ENCODE assay signal across 31 cellular contexts in genomic region chr7:142320883-142321282, GRCh38.
DNase-seq lines count a peak whose midpoint lies in the region; ATAC-seq and TF ChIP-seq lines count a peak whose summit lies in the region.
"Had no signal": no experiment of that assay in that cellular context is flagged by ENCODE, and none has a peak within 500 bp of the region (broad histone marks: within the 10 kb centered on the region; RNA-seq: fewer than 3 reads in every experiment).

No MANE protein-coding gene starts in this region.

- H3K4me1 Mint-ChIP-seq in activated T-cell treated with anti-CD3 and anti-CD28 coated beads, Interleukin-2, amount 50 U/mL, for 24 hours (ENCODE audit: low read depth): peaks cover 19% of the 10 kb centered on the region
- H3K4me1 Mint-ChIP-seq in CD8-positive, alpha-beta T cell (ENCODE audit: low read depth): peaks cover 23% of the 10 kb centered on the region
- peaks cover 14% of the 10 kb centered on the region for H3K4me1 Mint-ChIP-seq in activated CD8-positive, alpha-beta T cell treated with anti-CD3 and anti-CD28 coated beads for 36 hours (ENCODE audit: low read depth)
- H3K4me1 Mint-ChIP-seq in naive thymus-derived CD8-positive, alpha-beta T cell: peaks cover 15 to 20% (median 18%) of the 10 kb centered on the region in 4 donors
- H3K4me1 Mint-ChIP-seq: B cell had no signal

- no peaks in the 10 kb centered on the region for H3K9me3 Mint-ChIP-seq in activated T-cell treated with anti-CD3 and anti-CD28 coated beads, Interleukin-2, amount 50 U/mL, for 24 hours
- H3K9me3 Mint-ChIP-seq in CD8-positive, alpha-beta T cell: no peaks in the 10 kb centered on the region
- H3K9me3 Mint-ChIP-seq in activated CD8-positive, alpha-beta T cell treated with anti-CD3 and anti-CD28 coated beads for 36 hours: no peaks in the 10 kb centered on the region
- H3K9me3 Mint-ChIP-seq in naive thymus-derived CD8-positive, alpha-beta T cell: no peaks in the 10 kb centered on the region
- H3K9me3 Mint-ChIP-seq: neural progenitor cell had no signal

- no peaks in the 10 kb centered on the region for H3K36me3 ChIP-seq in CD8-positive, alpha-beta T cell (ENCODE audit: insufficient read depth, low read length)
- H3K36me3 ChIP-seq: esophagus squamous epithelium, heart left ventricle, left ventricle myocardium inferior, neural progenitor cell, thoracic aorta had no signal

- POLR2A ChIA-PET in CD8-positive, alpha-beta T cell (lab: Charles Lee): interaction anchor here (0.9 to 2.7 kb wide), 7 partner anchors 12 to 488 kb away, joined by 3 to 18 read pairs (median 9); no protein-coding TSS in a partner anchor
- POLR2A ChIA-PET in activated CD8-positive, alpha-beta T cell treated with anti-CD3 and anti-CD28 coated beads for 36 hours (lab: Charles Lee): interaction anchor here (0.9 to 2.5 kb wide), 5 partner anchors 467 to 489 kb away, joined by 3 to 12 read pairs (median 4); no protein-coding TSS in a partner anchor
- POLR2A ChIA-PET in naive thymus-derived CD8-positive, alpha-beta T cell (lab: Charles Lee): interaction anchor here (0.8 to 3.2 kb wide), 6 partner anchors 466 to 489 kb away, joined by 3 to 55 read pairs (median 9); no protein-coding TSS in a partner anchor

- no peak for ATAC-seq in CD8-positive, alpha-beta T cell
- ATAC-seq in activated CD8-positive, alpha-beta T cell treated with anti-CD3 and anti-CD28 coated beads for 36 hours: no peak
- ATAC-seq in naive thymus-derived CD8-positive, alpha-beta T cell: peak in 1 of 2 donors; percentile 11
- ATAC-seq in GM19328 (IDR thresholded peaks at IDR 0.05; ENCODE audit: unreplicated experiment): no peak

- peaks cover 8% of the 10 kb centered on the region for H3K4me1 ChIP-seq in CD8-positive, alpha-beta T cell (ENCODE audit: insufficient read depth, low read length)
- H3K4me1 ChIP-seq: esophagus squamous epithelium, foreskin keratinocyte, heart left ventricle, left ventricle myocardium inferior, neural progenitor cell had no signal

- H3K4me3 ChIP-seq in CD8-positive, alpha-beta T cell (ENCODE audit: low read depth, low read length): no peak overlapping the region
- H3K4me3 ChIP-seq: dorsolateral prefrontal cortex, esophagus squamous epithelium, heart left ventricle, left ventricle myocardium inferior, neural progenitor cell, skin epidermis, thoracic aorta had no signal

- no peaks in the 10 kb centered on the region for H3K36me3 Mint-ChIP-seq in activated T-cell treated with anti-CD3 and anti-CD28 coated beads, Interleukin-2, amount 50 U/mL, for 24 hours (ENCODE audit: low read depth)
- H3K36me3 Mint-ChIP-seq in CD8-positive, alpha-beta T cell: no peaks in the 10 kb centered on the region
- H3K36me3 Mint-ChIP-seq in activated CD8-positive, alpha-beta T cell treated with anti-CD3 and anti-CD28 coated beads for 36 hours (ENCODE audit: low read depth): no peaks in the 10 kb centered on the region
- peaks cover 0 to 2% (median 0%) of the 10 kb centered on the region in 3 donors for H3K36me3 Mint-ChIP-seq in naive thymus-derived CD8-positive, alpha-beta T cell
- H3K36me3 Mint-ChIP-seq: neural progenitor cell had no signal

- DNase-seq in activated T-cell treated with anti-CD3 and anti-CD28 coated beads, Interleukin-2, amount 50 U/mL, for 24 hours: no peak
- no peak for DNase-seq in activated T-cell treated with anti-CD3 and anti-CD28 coated beads, Interleukin-2, amount 50 U/mL, for 1 hour
- DNase-seq in CD8-positive, alpha-beta T cell: no peak
- DNase-seq in activated CD8-positive, alpha-beta T cell treated with anti-CD3 and anti-CD28 coated beads for 36 hours: no peak
- DNase-seq in naive thymus-derived CD8-positive, alpha-beta T cell: no peak
- DNase-seq in NCI-H774 (lab: John Stamatoyannopoulos, UW) (no peak), substantia nigra (lab: John Stamatoyannopoulos, UW) (no peak)
- DNase-seq: activated CD4-positive, alpha-beta T cell treated with anti-CD3 and anti-CD28 coated beads for 4 hours; activated gamma-delta T cell; DMS53; dorsolateral prefrontal cortex; esophagus squamous epithelium; foreskin keratinocyte; heart left ventricle; islet precursor cell; left ventricle myocardium inferior; mesendoderm; MM.1S; NCI-H1930; NCI-H2171 treated with DMSO at 0.1 percent for 48 hours; NCI-H524 treated with DMSO at 0.1 percent for 48 hours; NK-92 treated with Interleukin-12 subunit alpha and Interleukin-12 subunit beta, amount 100 ng/mL, for 24 hours; PC-3; SK-N-SH; stimulated activated naive CD4-positive, alpha-beta T cell treated with Interleukin-2 at 50 U/mL for 16 hours had no signal

- H3K27me3 ChIP-seq in CD8-positive, alpha-beta T cell (ENCODE audit: insufficient read depth, low read length): no peaks in the 10 kb centered on the region
- H3K27me3 ChIP-seq: neural progenitor cell had no signal

- H3K27me3 Mint-ChIP-seq in activated T-cell treated with anti-CD3 and anti-CD28 coated beads, Interleukin-2, amount 50 U/mL, for 24 hours: peaks cover 14% of the 10 kb centered on the region
- peaks cover 10% of the 10 kb centered on the region for H3K27me3 Mint-ChIP-seq in CD8-positive, alpha-beta T cell (ENCODE audit: low read depth)
- H3K27me3 Mint-ChIP-seq in activated CD8-positive, alpha-beta T cell treated with anti-CD3 and anti-CD28 coated beads for 36 hours: no peaks in the 10 kb centered on the region
- H3K27me3 Mint-ChIP-seq in naive thymus-derived CD8-positive, alpha-beta T cell: peaks cover 1 to 44% (median 8%) of the 10 kb centered on the region in 5 donors

- intact Hi-C loops in CD8-positive, alpha-beta T cell (cut with DNase I, micrococcal nuclease): loop anchor here (1.0 to 5.0 kb wide), 3 partner anchors 490 to 896 kb away; no protein-coding TSS in a partner anchor
- intact Hi-C loops in activated CD8-positive, alpha-beta T cell treated with anti-CD3 and anti-CD28 coated beads for 36 hours (cut with micrococcal nuclease): loop anchor here (5.0 kb wide), 1 partner anchor 491 kb away; no protein-coding TSS in a partner anchor

- H3K9me3 ChIP-seq in CD8-positive, alpha-beta T cell (ENCODE audit: low read length): no peaks in the 10 kb centered on the region
- H3K9me3 ChIP-seq: esophagus squamous epithelium, heart left ventricle, left ventricle myocardium inferior, SK-N-SH, thoracic aorta had no signal

- CTCF ChIA-PET in CD8-positive, alpha-beta T cell (lab: Charles Lee): interaction anchor here (1.1 to 2.9 kb wide), 3 partner anchors 488 to 895 kb away, joined by 4 to 11 read pairs (median 5); no protein-coding TSS in a partner anchor
- CTCF ChIA-PET in activated CD8-positive, alpha-beta T cell treated with anti-CD3 and anti-CD28 coated beads for 36 hours (lab: Charles Lee): interaction anchor here (1.3 to 5.9 kb wide), 5 partner anchors 11 to 490 kb away, joined by 3 to 62 read pairs (median 12); no protein-coding TSS in a partner anchor

- H3K27ac Mint-ChIP-seq in activated T-cell treated with anti-CD3 and anti-CD28 coated beads, Interleukin-2, amount 50 U/mL, for 24 hours: peak overlapping the region; percentile 44
- H3K27ac Mint-ChIP-seq in CD8-positive, alpha-beta T cell: peak overlapping the region; percentile 93
- H3K27ac Mint-ChIP-seq in activated CD8-positive, alpha-beta T cell treated with anti-CD3 and anti-CD28 coated beads for 36 hours: peak overlapping the region; percentile 13
- H3K27ac Mint-ChIP-seq in naive thymus-derived CD8-positive, alpha-beta T cell: peak overlapping the region in 8 of 10 donors; percentile 1 to 92 (median 53)
- H3K27ac Mint-ChIP-seq: B cell, neural progenitor cell had no signal

- no peak for TF ChIP-seq CTCF in CD8-positive, alpha-beta T cell (IDR thresholded peaks at IDR 0.05)
- no peak for TF ChIP-seq CTCF in activated CD8-positive, alpha-beta T cell treated with anti-CD3 and anti-CD28 coated beads for 36 hours (IDR thresholded peaks at IDR 0.05)

- peak overlapping the region; percentile 62 for H3K4me3 Mint-ChIP-seq in activated T-cell treated with anti-CD3 and anti-CD28 coated beads, Interleukin-2, amount 50 U/mL, for 24 hours
- H3K4me3 Mint-ChIP-seq in CD8-positive, alpha-beta T cell: peak overlapping the region; percentile 65
- H3K4me3 Mint-ChIP-seq in activated CD8-positive, alpha-beta T cell treated with anti-CD3 and anti-CD28 coated beads for 36 hours: peak overlapping the region; percentile 4
- H3K4me3 Mint-ChIP-seq in naive thymus-derived CD8-positive, alpha-beta T cell: peak overlapping the region in 8 of 10 donors; percentile 22 to 87 (median 60)
- H3K4me3 Mint-ChIP-seq: B cell, neural progenitor cell had no signal

- H3K27ac ChIP-seq in CD8-positive, alpha-beta T cell (ENCODE audit: low read depth, low read length): peak overlapping the region; percentile 36
- no peak overlapping the region for H3K27ac ChIP-seq in substantia nigra (ENCODE audit: low read depth, low read length, poor library complexity, severe bottlenecking)
- H3K27ac ChIP-seq: esophagus squamous epithelium, foreskin keratinocyte, KMS-11, left ventricle myocardium inferior, neural progenitor cell, skin epidermis, thoracic aorta had no signal

Comparison
In these comparisons a context has a peak if more than half of its experiments do, and no peak if none do; other contexts are left out.
1. H3K27ac Mint-ChIP-seq: peak in every context shown above with its lines; median percentile 93 in CD8-positive, alpha-beta T cell; 53 in naive thymus-derived CD8-positive, alpha-beta T cell; 44 in activated T-cell treated with anti-CD3 and anti-CD28 coated beads, Interleukin-2, amount 50 U/mL, for 24 hours; 13 in activated CD8-positive, alpha-beta T cell treated with anti-CD3 and anti-CD28 coated beads for 36 hours.
2. H3K4me3 Mint-ChIP-seq: peak in every context shown above with its lines; median percentile 65 in CD8-positive, alpha-beta T cell; 62 in activated T-cell treated with anti-CD3 and anti-CD28 coated beads, Interleukin-2, amount 50 U/mL, for 24 hours; 60 in naive thymus-derived CD8-positive, alpha-beta T cell; 4 in activated CD8-positive, alpha-beta T cell treated with anti-CD3 and anti-CD28 coated beads for 36 hours.